In the genomic region with DNA sequence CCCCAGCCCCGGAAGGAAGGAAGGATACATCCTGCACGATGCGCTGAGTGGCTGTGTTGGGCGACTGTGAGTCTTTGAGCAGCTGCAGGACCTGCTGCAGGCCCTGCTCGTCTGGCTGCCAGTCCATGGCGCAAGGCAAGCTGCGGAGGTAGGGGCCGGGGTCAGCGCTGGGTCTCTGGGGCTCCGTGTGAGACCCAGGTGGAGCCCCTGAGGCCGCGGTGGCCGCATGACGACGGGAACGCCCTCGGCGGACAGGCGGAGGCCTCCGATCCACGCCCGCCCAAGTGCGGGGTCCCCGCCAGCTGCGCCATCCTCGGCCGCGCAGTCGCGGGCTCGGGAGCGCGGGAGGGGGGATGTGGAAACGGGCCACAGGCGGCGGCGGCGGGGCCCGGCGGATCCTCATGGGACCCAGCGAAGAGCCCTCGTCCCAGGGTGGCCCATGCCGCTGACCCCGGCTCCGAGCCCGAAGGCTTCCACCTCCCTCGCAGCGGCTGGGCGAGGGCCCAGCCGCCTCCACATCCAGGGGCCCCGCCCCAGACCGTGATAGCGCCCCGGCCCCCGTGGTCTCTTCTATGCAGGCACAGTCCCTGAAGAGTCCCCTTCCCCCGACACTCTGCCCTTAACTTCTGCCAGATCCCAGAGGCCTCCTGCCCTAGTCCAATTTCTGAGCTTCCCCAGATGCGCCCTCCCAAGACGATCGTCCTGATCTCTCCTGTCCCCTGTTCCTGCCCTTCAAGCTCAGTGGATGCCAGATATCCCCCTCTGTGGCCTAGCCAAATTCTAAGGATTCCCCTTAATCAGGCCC, we compare ENCODE assay signal across 8 cellular contexts.
DNase-seq lines count a peak whose midpoint lies in the region; ATAC-seq and TF ChIP-seq lines count a peak whose summit lies in the region.

No MANE protein-coding gene starts in this region.

- no peak for TF ChIP-seq CTCF in RWPE1 (conservative IDR thresholded peaks at IDR 0.05; ENCODE audit: low read depth)

- H3K9ac ChIP-seq in mucosa of stomach (ENCODE audit: low read length): peak overlapping the region; percentile 90

- ATAC-seq in effector memory CD8-positive, alpha-beta T cell (replicated peaks): no peak
- no peak for ATAC-seq in HG03280 (IDR thresholded peaks at IDR 0.05; ENCODE audit: unreplicated experiment)

- no peaks in the 10 kb centered on the region for H3K27me3 Mint-ChIP-seq in effector memory CD8-positive, alpha-beta T cell

- H3K4me1 ChIP-seq in mucosa of stomach (ENCODE audit: control insufficient read depth, insufficient read depth, low read length): peaks cover 19% of the 10 kb centered on the region

- CTCF ChIA-PET in RWPE1 (lab: Yijun Ruan, JAX): interaction anchor here (1.1 to 1.4 kb wide), 2 partner anchors 9 to 13 kb away, joined by 3 to 4 read pairs; no protein-coding TSS in a partner anchor

- peak overlapping the region; percentile 91 for H3K27ac ChIP-seq in RWPE1

- peak overlapping the region; percentile 94 to 96 for H3K4me3 Mint-ChIP-seq in effector memory CD8-positive, alpha-beta T cell

- peaks cover 45% of the 10 kb centered on the region for H3K36me3 Mint-ChIP-seq in effector memory CD8-positive, alpha-beta T cell (ENCODE audit: insufficient read depth)

- no peaks in the 10 kb centered on the region for H3K9me3 ChIP-seq in mucosa of stomach (ENCODE audit: control insufficient read depth, low read length)

- H3K9me3 Mint-ChIP-seq in effector memory CD8-positive, alpha-beta T cell: no peaks in the 10 kb centered on the region

- POLR2A ChIA-PET in RWPE1 (lab: Yijun Ruan, JAX; ENCODE audit: low non-redundant PET): interaction anchor here (0.7 kb wide), 1 partner anchor 1626 kb away, joined by 7 read pairs; no protein-coding TSS in a partner anchor

- peak overlapping the region; percentile 87 for H3K4me3 ChIP-seq in mucosa of stomach (ENCODE audit: low read length)

- peaks cover 34 to 36% of the 10 kb centered on the region in 2 donors for H3K4me1 Mint-ChIP-seq in effector memory CD8-positive, alpha-beta T cell (ENCODE audit: low read depth in 2 of 2)

- peak overlapping the region; percentile 79 to 93 for H3K27ac Mint-ChIP-seq in effector memory CD8-positive, alpha-beta T cell

- H3K27me3 ChIP-seq in mucosa of stomach (ENCODE audit: control insufficient read depth, insufficient read depth, low read length): no peaks in the 10 kb centered on the region

- peak; percentile 33 for DNase-seq in EL
- DNase-seq in RWPE1 (ENCODE audit: low spot score): peak; percentile 13
- DNase-seq in effector memory CD8-positive, alpha-beta T cell: no peak
- DNase-seq in iPS-NIHi11 (ENCODE audit: low spot score): no peak
- no peak for DNase-seq in NCI-H526 treated with DMSO at 0.1 percent for 48 hours (lab: John Stamatoyannopoulos, UW)
- DNase-seq in NCI-H446 treated with DMSO at 0.1 percent for 48 hours (lab: John Stamatoyannopoulos, UW): no peak

- H3K36me3 ChIP-seq in mucosa of stomach (ENCODE audit: control insufficient read depth, insufficient read depth, low read length): no peaks in the 10 kb centered on the region

Comparison
In these comparisons a context has a peak if more than half of its experiments do, and no peak if none do; other contexts are left out.
1. DNase-seq: peak in EL (single experiment) and RWPE1 (single experiment); none in effector memory CD8-positive, alpha-beta T cell (0 of 3), iPS-NIHi11 (single experiment), NCI-H526 treated with DMSO at 0.1 percent for 48 hours (single experiment) and NCI-H446 treated with DMSO at 0.1 percent for 48 hours (single experiment).